Comparison of ENCODE assay signal across 21 cellular contexts in genomic region chr3:42698911-42699230, GRCh38. TPM values are rescaled to one million over a fixed set of nuclear protein-coding genes. Genes with fewer than 3 reads are reported as not detected.
DNase-seq lines count a peak whose midpoint lies in the region; ATAC-seq and TF ChIP-seq lines count a peak whose summit lies in the region.
"Had no signal": no experiment of that assay in that cellular context is flagged by ENCODE, and none has a peak within 500 bp of the region (broad histone marks: within the 10 kb centered on the region; RNA-seq: fewer than 3 reads in every experiment).

No MANE protein-coding gene starts in this region.

- ATAC-seq in left cardiac atrium (no peak), omental fat pad (ENCODE audit: low FRiP score) (peak; percentile 13), HG03175 (IDR thresholded peaks at IDR 0.05; ENCODE audit: unreplicated experiment) (no peak), HG03025 (IDR thresholded peaks at IDR 0.05; ENCODE audit: low FRiP score, unreplicated experiment) (no peak)
- ATAC-seq in activated naive CD8-positive, alpha-beta T cell treated with anti-CD3 and anti-CD28 coated beads, Interleukin-2, amount 50 U/mL, for 24 hours: no peak
- no peak for ATAC-seq in stimulated activated naive B cell treated with anti-CD40 and anti-IgM and Interleukin-4, amounts not matched to agents 10 μg/mL and 1 μg/mL and 100 μg/mL, for 72 hours (replicated peaks)
- ATAC-seq: left colon had no signal

- H3K9me3 ChIP-seq in left ventricle myocardium inferior (replicated peaks): no peaks in the 10 kb centered on the region

- no peak overlapping the region for H3K4me3 Mint-ChIP-seq in activated naive CD8-positive, alpha-beta T cell treated with anti-CD3 and anti-CD28 coated beads, Interleukin-2, amount 50 U/mL, for 24 hours
- no peak overlapping the region for H3K4me3 Mint-ChIP-seq in stimulated activated naive B cell treated with anti-CD40 and anti-IgM and Interleukin-4, amounts not matched to agents 10 μg/mL and 1 μg/mL and 100 μg/mL, for 72 hours
- H3K4me3 Mint-ChIP-seq: activated B cell treated with CpG ODN at 0.5 μM for 24 hours; T-helper 1 cell treated with Interleukin-12 subunit alpha and Interleukin-12 subunit beta and Interleukin-4 antibody, amounts not matched to agents 30 μg/mL and 1 μg/mL, for 36 hours had no signal

- DNase-seq in left ventricle myocardium inferior (no peak), left cardiac atrium (no peak), omental fat pad (ENCODE audit: low spot score) (no peak), NCI-H146 treated with DMSO at 0.1 percent for 48 hours (lab: John Stamatoyannopoulos, UW; ENCODE audit: unreplicated experiment) (no peak)
- peak; percentile 11 for DNase-seq in activated naive CD8-positive, alpha-beta T cell treated with anti-CD3 and anti-CD28 coated beads, Interleukin-2, amount 50 U/mL, for 24 hours
- no peak for DNase-seq in stimulated activated naive B cell treated with anti-CD40 and anti-IgM and Interleukin-4, amounts not matched to agents 10 μg/mL and 1 μg/mL and 100 μg/mL, for 72 hours
- DNase-seq: activated B cell treated with CpG ODN at 0.5 μM for 24 hours; activated T-cell treated with anti-CD3 and anti-CD28 coated beads, Interleukin-2, amount 50 U/mL, for 1 hour; AML-193; amniotic stem cell; GDM1; GOT3; Karpas-422; NCI-H1436 treated with DMSO at 0.1 percent for 48 hours; NCI-H345; SHP77 had no signal

- TF ChIP-seq CTCF in left ventricle myocardium inferior (IDR thresholded peaks at IDR 0.05; ENCODE audit: borderline replicate concordance) (no peak), omental fat pad (IDR thresholded peaks at IDR 0.05) (no peak)

- no peaks in the 10 kb centered on the region for H3K27me3 Mint-ChIP-seq in activated naive CD8-positive, alpha-beta T cell treated with anti-CD3 and anti-CD28 coated beads, Interleukin-2, amount 50 U/mL, for 24 hours
- H3K27me3 Mint-ChIP-seq in stimulated activated naive B cell treated with anti-CD40 and anti-IgM and Interleukin-4, amounts not matched to agents 10 μg/mL and 1 μg/mL and 100 μg/mL, for 72 hours: peaks cover 20 to 24% of the 10 kb centered on the region in 2 donors

- H3K4me1 Mint-ChIP-seq in activated naive CD8-positive, alpha-beta T cell treated with anti-CD3 and anti-CD28 coated beads, Interleukin-2, amount 50 U/mL, for 24 hours: peaks cover 2% of the 10 kb centered on the region
- H3K4me1 Mint-ChIP-seq in stimulated activated naive B cell treated with anti-CD40 and anti-IgM and Interleukin-4, amounts not matched to agents 10 μg/mL and 1 μg/mL and 100 μg/mL, for 72 hours: peaks cover 0 to 6% of the 10 kb centered on the region in 2 donors
- H3K4me1 Mint-ChIP-seq: activated B cell treated with CpG ODN at 0.5 μM for 24 hours had no signal

- no peak overlapping the region for H3K27ac Mint-ChIP-seq in activated naive CD8-positive, alpha-beta T cell treated with anti-CD3 and anti-CD28 coated beads, Interleukin-2, amount 50 U/mL, for 24 hours
- no peak overlapping the region for H3K27ac Mint-ChIP-seq in stimulated activated naive B cell treated with anti-CD40 and anti-IgM and Interleukin-4, amounts not matched to agents 10 μg/mL and 1 μg/mL and 100 μg/mL, for 72 hours
- H3K27ac Mint-ChIP-seq: activated B cell treated with CpG ODN at 0.5 μM for 24 hours; T-helper 1 cell treated with Interleukin-12 subunit alpha and Interleukin-12 subunit beta and Interleukin-4 antibody, amounts not matched to agents 30 μg/mL and 1 μg/mL, for 36 hours had no signal

- H3K27me3 ChIP-seq in left ventricle myocardium inferior (ENCODE audit: low read depth): peaks cover 13% of the 10 kb centered on the region

- peak overlapping the region; percentile 76 for H3K27ac ChIP-seq in left ventricle myocardium inferior (replicated peaks)

- H3K36me3 Mint-ChIP-seq in activated naive CD8-positive, alpha-beta T cell treated with anti-CD3 and anti-CD28 coated beads, Interleukin-2, amount 50 U/mL, for 24 hours (ENCODE audit: low read depth): no peaks in the 10 kb centered on the region
- H3K36me3 Mint-ChIP-seq in stimulated activated naive B cell treated with anti-CD40 and anti-IgM and Interleukin-4, amounts not matched to agents 10 μg/mL and 1 μg/mL and 100 μg/mL, for 72 hours: no peaks in the 10 kb centered on the region

- H3K9me3 Mint-ChIP-seq in activated naive CD8-positive, alpha-beta T cell treated with anti-CD3 and anti-CD28 coated beads, Interleukin-2, amount 50 U/mL, for 24 hours: no peaks in the 10 kb centered on the region
- no peaks in the 10 kb centered on the region for H3K9me3 Mint-ChIP-seq in stimulated activated naive B cell treated with anti-CD40 and anti-IgM and Interleukin-4, amounts not matched to agents 10 μg/mL and 1 μg/mL and 100 μg/mL, for 72 hours
- H3K9me3 Mint-ChIP-seq: activated B cell treated with CpG ODN at 0.5 μM for 24 hours; T-helper 1 cell treated with Interleukin-12 subunit alpha and Interleukin-12 subunit beta and Interleukin-4 antibody, amounts not matched to agents 30 μg/mL and 1 μg/mL, for 36 hours had no signal

- H3K4me1 ChIP-seq in left ventricle myocardium inferior: peaks cover 48% of the 10 kb centered on the region

- H3K36me3 ChIP-seq in left ventricle myocardium inferior: no peaks in the 10 kb centered on the region

- intact Hi-C loops in left ventricle myocardium inferior (cut with micrococcal nuclease) (no loop called here), left cardiac atrium (cut with DNase I) (no loop called here)

- peak overlapping the region; percentile 57 for H3K4me3 ChIP-seq in left ventricle myocardium inferior

RNA-seq across cellular contexts. Expression of gene HHATL, which starts 3.7 kb away (rescaled TPM):
- total RNA-seq in left ventricle myocardium inferior: 552 TPM
- 100 to 1,000 TPM; 431 to 706 TPM for total RNA-seq in left cardiac atrium
- total RNA-seq in omental fat pad: not detected
- total RNA-seq: activated B cell treated with CpG ODN at 0.5 μM for 24 hours, fibroblast of villous mesenchyme had no signal

RNA-seq across cellular contexts. Expression of gene KLHL40, which starts 13.5 kb away (rescaled TPM):
- total RNA-seq in left ventricle myocardium inferior: 0.22 TPM
- under 1 TPM in 1 of 2 donors, not detected in 1; 0.86 TPM for total RNA-seq in left cardiac atrium
- under 1 TPM in 1 of 4 donors, not detected in 3; 0.19 TPM for total RNA-seq in omental fat pad
- total RNA-seq: activated B cell treated with CpG ODN at 0.5 μM for 24 hours, fibroblast of villous mesenchyme, left colon had no signal

RNA-seq across cellular contexts. Expression of gene ZBTB47, which starts 45.4 kb away (rescaled TPM):
- total RNA-seq in left ventricle myocardium inferior: 118 TPM
- 100 to 1,000 TPM in 1 of 2 donors, 10 to 100 TPM in 1; 68.5 to 108 TPM for total RNA-seq in left cardiac atrium
- total RNA-seq in omental fat pad: 10 to 100 TPM; 41.5 to 67.6 (median 50.3) TPM

Comparison
In these comparisons a context has a peak if more than half of its experiments do, and no peak if none do; other contexts are left out.
1. RNA of gene HHATL, which starts 3.7 kb away (total RNA-seq): 431 to 706 TPM in left cardiac atrium and 552 TPM in left ventricle myocardium inferior (single experiment); not detected in omental fat pad; every median in the first group is over 100 times any median in the second.